Comparison of ENCODE assay signal across 21 cellular contexts in the genomic region with DNA sequence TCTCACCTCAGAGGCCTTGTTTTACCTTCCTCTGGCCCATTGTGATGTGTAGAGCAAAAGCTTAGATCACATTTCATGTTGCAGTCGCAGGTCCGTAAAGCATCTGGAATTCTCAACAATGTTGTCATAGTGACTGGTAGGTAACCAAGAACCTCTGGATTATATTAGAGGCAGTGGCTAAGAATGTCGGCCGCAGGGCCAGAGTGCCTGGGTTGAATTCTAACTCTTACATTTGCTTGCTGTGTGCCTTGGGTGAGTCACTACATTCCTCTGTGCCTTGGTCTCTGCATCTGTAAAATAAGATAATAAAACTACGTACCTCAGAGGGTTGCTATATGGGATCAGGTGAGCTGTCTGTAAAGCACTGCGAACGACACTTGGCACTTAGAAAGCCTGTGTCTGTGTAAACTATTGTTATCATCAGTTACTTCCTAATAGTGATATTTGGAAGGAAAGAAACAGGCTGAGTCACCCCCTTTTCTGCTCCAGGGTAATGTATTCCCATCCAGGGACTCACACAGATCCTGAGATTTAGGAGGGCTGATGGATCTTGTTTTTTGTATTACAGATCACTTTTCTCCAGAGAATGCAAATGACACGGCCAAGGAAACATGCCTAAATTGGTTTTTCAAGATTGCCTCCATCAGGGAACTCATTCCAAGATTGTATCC. TPM values are rescaled to one million over a fixed set of nuclear protein-coding genes. Genes with fewer than 3 reads are reported as not detected.
A peak's percentile ranks its signal among the peaks of the same experiment; 100 is the strongest.
DNase-seq lines count a peak whose midpoint lies in the region; ATAC-seq and TF ChIP-seq lines count a peak whose summit lies in the region.
"Had no signal": no experiment of that assay in that cellular context is flagged by ENCODE, and none has a peak within 500 bp of the region (broad histone marks: within the 10 kb centered on the region; RNA-seq: fewer than 3 reads in every experiment).

No MANE protein-coding gene starts in this region.

- H3K27ac ChIP-seq in parathyroid adenoma (peak overlapping the region; percentile 84), body of pancreas (no peak overlapping the region), neural progenitor cell (no peak overlapping the region)
- H3K27ac ChIP-seq: colonic mucosa, thyroid gland, WERI-Rb-1 had no signal

- peaks cover 52% of the 10 kb centered on the region for H3K4me1 ChIP-seq in parathyroid adenoma
- H3K4me1 ChIP-seq in body of pancreas = no peaks in the 10 kb centered on the region
- no peaks in the 10 kb centered on the region for H3K4me1 ChIP-seq in neural progenitor cell
- H3K4me1 ChIP-seq: colonic mucosa, thyroid gland had no signal

- TF ChIP-seq CTCF in parathyroid adenoma (IDR thresholded peaks at IDR 0.05) (no peak), body of pancreas (IDR thresholded peaks at IDR 0.05) (no peak), neural progenitor cell (IDR thresholded peaks at IDR 0.05) (no peak)

- H3K4me3 ChIP-seq in parathyroid adenoma (ENCODE audit: low read depth, low read length) (no peak overlapping the region), body of pancreas (no peak overlapping the region), neural progenitor cell (no peak overlapping the region)
- H3K4me3 ChIP-seq: colonic mucosa, GM23338, sigmoid colon, thyroid gland had no signal

- H3K36me3 Mint-ChIP-seq in T-helper 2 cell treated with Interferon-gamma antibody and Interleukin-4, amounts not matched to agents 5 μg/mL and 100 μg/mL, for 36 hours (ENCODE audit: low read depth) = peaks cover 35% of the 10 kb centered on the region
- H3K36me3 Mint-ChIP-seq in neural progenitor cell = peaks cover 50% of the 10 kb centered on the region

- H3K27me3 ChIP-seq in parathyroid adenoma (ENCODE audit: control insufficient read depth, insufficient read depth, low read length) (no peaks in the 10 kb centered on the region), body of pancreas (no peaks in the 10 kb centered on the region), neural progenitor cell (no peaks in the 10 kb centered on the region)
- H3K27me3 ChIP-seq: colonic mucosa, sigmoid colon, thyroid gland had no signal

- DNase-seq in EL = peak; percentile 28
- DNase-seq in amniotic epithelial cell (ENCODE audit: low read depth) = peak; percentile 31
- peak; percentile 70 for DNase-seq in fibroblast of the conjunctiva (ENCODE audit: low read depth)
- no peak for DNase-seq in T-helper 2 cell treated with Interferon-gamma antibody and Interleukin-4, amounts not matched to agents 5 μg/mL and 100 μg/mL, for 36 hours (ENCODE audit: low spot score)
- DNase-seq in body of pancreas = no peak
- no peak for DNase-seq in neural progenitor cell (ENCODE audit: low spot score)
- DNase-seq: activated CD4-positive, alpha-beta memory T cell treated with anti-CD3 and anti-CD28 coated beads for 36 hours; colonic mucosa; KBM-7; left colon; MV-4-11; NCI-H2029 treated with DMSO at 0.1 percent for 48 hours; NCI-H446 treated with DMSO at 0.1 percent for 48 hours; sigmoid colon; stimulated activated CD4-positive, alpha-beta T cell treated with anti-CD3 and anti-CD28 coated beads, Interleukin-1b, Interleukin-23, amount 100 ng/mL, for 48 hours; stimulated activated naive CD4-positive, alpha-beta T cell treated with Interleukin-2 at 50 U/mL for 16 hours; thyroid gland; WERI-Rb-1 had no signal

- H3K27ac Mint-ChIP-seq in T-helper 2 cell treated with Interferon-gamma antibody and Interleukin-4, amounts not matched to agents 5 μg/mL and 100 μg/mL, for 36 hours = no peak overlapping the region
- no peak overlapping the region for H3K27ac Mint-ChIP-seq in neural progenitor cell
- H3K27ac Mint-ChIP-seq: activated CD4-positive, alpha-beta memory T cell treated with anti-CD3 and anti-CD28 coated beads for 36 hours; GM23338 had no signal

- TF ChIP-seq POLR2A in body of pancreas (IDR thresholded peaks at IDR 0.05) = no peak

- ATAC-seq in HG03520 (IDR thresholded peaks at IDR 0.05; ENCODE audit: unreplicated experiment) (no peak), body of pancreas (no peak)
- ATAC-seq: GM23338, left colon had no signal

- H3K4me1 Mint-ChIP-seq in T-helper 2 cell treated with Interferon-gamma antibody and Interleukin-4, amounts not matched to agents 5 μg/mL and 100 μg/mL, for 36 hours (ENCODE audit: low read depth) = no peaks in the 10 kb centered on the region
- no peaks in the 10 kb centered on the region for H3K4me1 Mint-ChIP-seq in neural progenitor cell
- H3K4me1 Mint-ChIP-seq: GM23338 had no signal

- H3K4me3 Mint-ChIP-seq in T-helper 2 cell treated with Interferon-gamma antibody and Interleukin-4, amounts not matched to agents 5 μg/mL and 100 μg/mL, for 36 hours = no peak overlapping the region
- no peak overlapping the region for H3K4me3 Mint-ChIP-seq in neural progenitor cell
- H3K4me3 Mint-ChIP-seq: activated CD4-positive, alpha-beta memory T cell treated with anti-CD3 and anti-CD28 coated beads for 36 hours; GM23338 had no signal

- H3K4me2 ChIP-seq in parathyroid adenoma (ENCODE audit: low read length) (peak overlapping the region; percentile 2), neural progenitor cell (no peak overlapping the region)
- H3K4me2 ChIP-seq: GM23338 had no signal

- 87 to 89% methylated on average over 7 to 8 of the region's 8 CpGs for WGBS in body of pancreas, 2 donors

- intact Hi-C loops in body of pancreas (cut with DNase I) = no loop called here

- no peaks in the 10 kb centered on the region for H3K27me3 Mint-ChIP-seq in T-helper 2 cell treated with Interferon-gamma antibody and Interleukin-4, amounts not matched to agents 5 μg/mL and 100 μg/mL, for 36 hours (ENCODE audit: low read depth)
- no peaks in the 10 kb centered on the region for H3K27me3 Mint-ChIP-seq in neural progenitor cell (ENCODE audit: insufficient read depth, low read depth)
- H3K27me3 Mint-ChIP-seq: activated CD4-positive, alpha-beta memory T cell treated with anti-CD3 and anti-CD28 coated beads for 36 hours had no signal

- H3K9ac ChIP-seq in parathyroid adenoma (no peak overlapping the region), neural progenitor cell (no peak overlapping the region)

- H3K79me2 ChIP-seq in parathyroid adenoma (no peaks in the 10 kb centered on the region), neural progenitor cell (ENCODE audit: low read depth) (no peaks in the 10 kb centered on the region)

- H3F3A ChIP-seq in neural progenitor cell (ENCODE audit: low read depth) = no peaks in the 10 kb centered on the region

- no peaks in the 10 kb centered on the region for H4K20me1 ChIP-seq in neural progenitor cell (ENCODE audit: low read depth)

- H3K9me3 ChIP-seq in parathyroid adenoma (ENCODE audit: control insufficient read depth, low read length) (no peaks in the 10 kb centered on the region), body of pancreas (no peaks in the 10 kb centered on the region), neural progenitor cell (ENCODE audit: low read depth) (no peaks in the 10 kb centered on the region)
- H3K9me3 ChIP-seq: colonic mucosa, thyroid gland had no signal

- no peaks in the 10 kb centered on the region for H3K9me3 Mint-ChIP-seq in T-helper 2 cell treated with Interferon-gamma antibody and Interleukin-4, amounts not matched to agents 5 μg/mL and 100 μg/mL, for 36 hours
- H3K9me3 Mint-ChIP-seq in neural progenitor cell = no peaks in the 10 kb centered on the region
- H3K9me3 Mint-ChIP-seq: activated CD4-positive, alpha-beta memory T cell treated with anti-CD3 and anti-CD28 coated beads for 36 hours; GM23338 had no signal

- H3K36me3 ChIP-seq in parathyroid adenoma (ENCODE audit: control insufficient read depth, insufficient read depth, low read length) (no peaks in the 10 kb centered on the region), body of pancreas (replicated peaks in 1 of 2; ENCODE audit: insufficient read depth in 1 of 2, low read depth in 2 of 2) (peaks cover 0 to 2% of the 10 kb centered on the region in 2 donors), neural progenitor cell (no peaks in the 10 kb centered on the region)
- H3K36me3 ChIP-seq: colonic mucosa had no signal

- H2AFZ ChIP-seq in parathyroid adenoma (no peak overlapping the region), neural progenitor cell (replicated peaks) (no peak overlapping the region)
- H2AFZ ChIP-seq: GM23338 had no signal

RNA-seq across cellular contexts. Expression of a gene that starts 52.2 kb away (rescaled TPM):
- total RNA-seq in body of pancreas = 10 to 100 TPM; 25.4 to 31.6 TPM
- 47.3 and 57.1 TPM in 2 replicates for total RNA-seq in neural progenitor cell (ENCODE audit: low replicate concordance)

Comparison
In these comparisons a context has a peak if more than half of its experiments do, and no peak if none do; other contexts are left out.
1. DNase-seq: peak in EL (single experiment), amniotic epithelial cell (single experiment) and fibroblast of the conjunctiva (single experiment); none in T-helper 2 cell treated with Interferon-gamma antibody and Interleukin-4, amounts not matched to agents 5 μg/mL and 100 μg/mL, for 36 hours (single experiment), body of pancreas (0 of 4) and neural progenitor cell (single experiment).